ENCODE assay signal across 16 cellular contexts in the genomic region with DNA sequence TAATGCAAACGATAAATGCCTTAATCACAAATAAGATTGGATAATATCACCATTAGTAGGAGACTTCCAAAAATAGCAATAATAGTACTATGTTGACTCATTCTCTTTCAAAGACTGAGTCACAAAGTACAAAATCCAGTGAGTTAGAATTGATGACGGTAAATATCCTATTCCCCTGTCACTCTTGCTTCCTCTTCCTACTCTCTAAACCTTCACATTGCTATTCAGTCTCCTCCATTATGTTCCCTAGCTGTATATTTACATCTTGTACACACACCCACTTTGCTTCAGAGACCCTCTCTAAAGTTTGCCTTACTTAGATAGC. TPM values are rescaled to one million over a fixed set of nuclear protein-coding genes. Genes with fewer than 3 reads are reported as not detected.
A peak's percentile ranks its signal among the peaks of the same experiment; 100 is the strongest.
DNase-seq lines count a peak whose midpoint lies in the region; ATAC-seq, FAIRE-seq and TF ChIP-seq lines count a peak whose summit lies in the region.
"Had no signal": no experiment of that assay in that cellular context is flagged by ENCODE, and none has a peak within 500 bp of the region (broad histone marks: within the 10 kb centered on the region; RNA-seq: fewer than 3 reads in every experiment).

No MANE protein-coding gene starts in this region.

- H3K4me2 ChIP-seq in PC-3 (ENCODE audit: low read length) (peak overlapping the region; percentile 16; the same call in 1 of the 2 replicates), GM23338 (no peak overlapping the region)

- H4K20me1 ChIP-seq in PC-3 (ENCODE audit: low read length) (no peaks in the 10 kb centered on the region), GM23338 (replicated peaks; ENCODE audit: insufficient read depth) (no peaks in the 10 kb centered on the region)

- ATAC-seq in PC-3 (peak; percentile 80), GM23338 (no peak), omental fat pad (ENCODE audit: low FRiP score) (no peak), GM19324 (IDR thresholded peaks at IDR 0.05; ENCODE audit: low FRiP score, unreplicated experiment) (no peak)
- ATAC-seq: heart left ventricle, left lung had no signal

- CTCF ChIA-PET in PC-3 (lab: Charles Lee) = no interaction called here

- no peaks in the 10 kb centered on the region for H3K27me3 Mint-ChIP-seq in GM23338 (ENCODE audit: insufficient read depth, low read depth, poor library complexity)

- peaks cover 5% of the 10 kb centered on the region; the same call in 2 of the 3 replicates for H3K9me3 Mint-ChIP-seq in GM23338

- DNase-seq in GM12891 (ENCODE audit: insufficient read length, low spot score) (no peak), PC-3 (peak; percentile 60), epithelial cell of esophagus (ENCODE audit: low read depth) (peak; percentile 74), renal cortical epithelial cell (ENCODE audit: low read depth) (peak; percentile 71), GM23338 (ENCODE audit: low spot score) (no peak), NCI-H524 (lab: John Stamatoyannopoulos, UW) (no peak), omental fat pad (ENCODE audit: low spot score) (no peak)
- DNase-seq: amniotic stem cell, heart left ventricle, left lung, NCI-H1092 treated with DMSO at 0.1 percent for 48 hours, NCI-H510A treated with DMSO at 0.1 percent for 48 hours, SHP77 had no signal

- H3K36me3 ChIP-seq in PC-3 (ENCODE audit: low read depth, low read length) (no peaks in the 10 kb centered on the region), GM23338 (ENCODE audit: insufficient read depth) (no peaks in the 10 kb centered on the region)
- H3K36me3 ChIP-seq: heart left ventricle, left lung had no signal

- no TSS peak for BruUV-seq in PC-3 (replicated peaks; lab: Mats Ljungman, UMichigan)

- intact Hi-C loops in PC-3 (cut with micrococcal nuclease) = no loop called here

- H3K4me1 ChIP-seq in PC-3 (ENCODE audit: insufficient read depth, low read length) (peaks cover 18% of the 10 kb centered on the region), GM23338 (ENCODE audit: insufficient read depth) (no peaks in the 10 kb centered on the region)
- H3K4me1 ChIP-seq: left lung had no signal

- TF ChIP-seq CTCF in PC-3 (conservative IDR thresholded peaks at IDR 0.05; ENCODE audit: low read depth, low read length) = no peak
- no peak for TF ChIP-seq CTCF in epithelial cell of esophagus (IDR thresholded peaks at IDR 0.05; ENCODE audit: insufficient read depth, low read depth, low read length, missing control alignments)
- TF ChIP-seq CTCF in GM23338 (conservative IDR thresholded peaks at IDR 0.05; ENCODE audit: low read depth in 2 of 2) = no peak
- TF ChIP-seq CTCF in omental fat pad (IDR thresholded peaks at IDR 0.05) = no peak

- no peaks in the 10 kb centered on the region for H3K36me3 Mint-ChIP-seq in GM23338 (ENCODE audit: low read depth)

- H3K79me2 ChIP-seq in PC-3 (ENCODE audit: low read length) = no peaks in the 10 kb centered on the region
- H3K79me2 ChIP-seq in GM23338 (replicated peaks; ENCODE audit: insufficient read depth) = no peaks in the 10 kb centered on the region

- peak; percentile 77 for FAIRE-seq in GM12891 (lab: Jason Lieb, UNC)

- POLR2A ChIA-PET in PC-3 (lab: Charles Lee; ENCODE audit: unreplicated experiment) = no interaction called here

- TF ChIP-seq POLR2A in GM12891 (IDR thresholded peaks at IDR 0.05; ENCODE audit: low read depth, low read length) = no peak

- no peak overlapping the region for H3K27ac ChIP-seq in PC-3 (ENCODE audit: low read length)
- no peak overlapping the region for H3K27ac ChIP-seq in GM23338 (ENCODE audit: low read depth)
- H3K27ac ChIP-seq: heart left ventricle, left lung, skin epidermis had no signal

- H3K27me3 ChIP-seq in PC-3 (ENCODE audit: low read length) = no peaks in the 10 kb centered on the region
- H3K27me3 ChIP-seq in GM23338 (ENCODE audit: insufficient read depth) = no peaks in the 10 kb centered on the region
- H3K27me3 ChIP-seq: heart left ventricle, left lung had no signal

- H3K4me3 Mint-ChIP-seq in GM23338 = no peak overlapping the region
- H3K4me3 Mint-ChIP-seq: nephron had no signal

- no peaks in the 10 kb centered on the region for H3K9me2 ChIP-seq in PC-3 (replicated peaks; ENCODE audit: low read length)
- no peaks in the 10 kb centered on the region for H3K9me2 ChIP-seq in GM23338 (ENCODE audit: insufficient read depth)

- H3K9ac ChIP-seq in PC-3 (ENCODE audit: low read length) = no peak overlapping the region

- H3F3A ChIP-seq in PC-3 (ENCODE audit: low read length, unreplicated experiment) (no peaks in the 10 kb centered on the region), GM23338 (replicated peaks; ENCODE audit: low read depth) (no peaks in the 10 kb centered on the region)

- H3K9me3 ChIP-seq in PC-3 (ENCODE audit: low read length) = no peaks in the 10 kb centered on the region
- H3K9me3 ChIP-seq: left lung had no signal

- H3K4me3 ChIP-seq in PC-3 (ENCODE audit: low read length) = no peak overlapping the region
- no peak overlapping the region for H3K4me3 ChIP-seq in epithelial cell of esophagus (ENCODE audit: low read length)
- no peak overlapping the region for H3K4me3 ChIP-seq in GM23338
- H3K4me3 ChIP-seq: heart left ventricle, left lung, skin epidermis had no signal

- H3K4me1 Mint-ChIP-seq in GM23338 = no peaks in the 10 kb centered on the region
- H3K4me1 Mint-ChIP-seq: nephron had no signal

- no peak overlapping the region for H3K27ac Mint-ChIP-seq in GM23338
- H3K27ac Mint-ChIP-seq: nephron had no signal

- H2AFZ ChIP-seq in PC-3 (ENCODE audit: low read length) (no peak overlapping the region), GM23338 (no peak overlapping the region)

TF ChIP-seq in GM12891, 5 proteins besides CTCF, POLR2A, EP300 and RAD21:
- TF ChIP-seq SPI1 (IDR thresholded peaks at IDR 0.05; ENCODE audit: low read depth, low read length) (no peak), PAX5 (IDR thresholded peaks at IDR 0.05; ENCODE audit: insufficient read depth, low read length, severe bottlenecking) (no peak), POLR2AphosphoS5 (IDR thresholded peaks at IDR 0.05; ENCODE audit: low read depth, low read length) (no peak), POU2F2 (IDR thresholded peaks at IDR 0.05; ENCODE audit: low read depth, low read length) (no peak), TAF1 (IDR thresholded peaks at IDR 0.05; ENCODE audit: low read depth, low read length) (no peak)

TF ChIP-seq in GM23338, 12 proteins besides CTCF, POLR2A, EP300 and RAD21:
- TF ChIP-seq CREB1 (CRISPR knock-in tag; IDR thresholded peaks at IDR 0.05; ENCODE audit: low read depth) = no peak
- TF ChIP-seq EZH2 (IDR thresholded peaks at IDR 0.05; ENCODE audit: low read depth, unreplicated experiment) = no peak
- TF ChIP-seq NANOG (IDR thresholded peaks at IDR 0.05; ENCODE audit: borderline replicate concordance) = no peak
- TF ChIP-seq JUNB (IDR thresholded peaks at IDR 0.05; ENCODE audit: unreplicated experiment) = no peak
TF ChIP-seq in GM23338: peak in this region for 0.

RNA-seq across cellular contexts. Expression of gene INTS6, which starts 26.3 kb away (rescaled TPM):
- polyA plus RNA-seq in GM12891 (2012; ENCODE audit: low read depth, missing spikeins) = 17.0 TPM
- 19.9 and 26.6 TPM in 2 replicates for total RNA-seq in PC-3 (2014; rRNA removed)
- 41.7 and 59.2 TPM in 2 replicates for total RNA-seq in renal cortical epithelial cell
- 38.6 and 47.2 TPM in 2 replicates for total RNA-seq in GM23338 (2014; rRNA removed; shearing (Covaris generic))
- 24.8 and 25.1 TPM in 2 replicates for polyA plus RNA-seq in GM23338 (2016; fragmentation: Nextera tagmentation; extraction: Ambion mirVana)
- 10 to 100 TPM; 31.3 to 69.7 (median 40.0) TPM for total RNA-seq in omental fat pad

Comparison
In these comparisons a context has a peak if more than half of its experiments do, and no peak if none do; other contexts are left out.
1. DNase-seq: peak in PC-3 (single experiment), epithelial cell of esophagus (single experiment) and renal cortical epithelial cell (single experiment); none in GM12891 (single experiment), GM23338 (single experiment), NCI-H524 (0 of 2) and omental fat pad (single experiment).